ENCODE assay signal across 17 cellular contexts in the genomic region with DNA sequence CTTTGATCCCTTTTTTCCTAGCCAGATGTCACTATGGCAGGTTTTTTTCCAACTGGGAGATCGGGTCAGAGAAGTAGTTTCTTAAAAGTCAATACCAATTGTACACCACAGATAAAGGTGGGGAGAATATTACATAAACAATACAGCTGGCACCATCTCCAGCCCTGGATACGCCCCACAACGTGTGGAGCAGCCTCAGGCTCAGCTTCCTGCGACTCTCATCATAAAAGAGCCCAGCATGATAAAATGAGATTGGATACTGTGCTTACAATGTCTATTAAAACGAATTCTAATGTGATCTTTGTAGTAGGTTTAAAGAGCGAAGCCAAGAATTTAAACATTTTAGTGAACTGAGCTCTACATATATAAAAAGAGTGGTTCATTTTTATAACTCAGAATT.
"Had no signal": no experiment of that assay in that cellular context is flagged by ENCODE, and none has a peak within 500 bp of the region (broad histone marks: within the 10 kb centered on the region; RNA-seq: fewer than 3 reads in every experiment).

No MANE protein-coding gene starts in this region.

- H3K27ac ChIP-seq: colonic mucosa, esophagus muscularis mucosa, left ventricle myocardium inferior, stomach, thoracic aorta, upper lobe of right lung, WERI-Rb-1 had no signal

- H3K4me3 ChIP-seq: colonic mucosa, esophagus muscularis mucosa, left ventricle myocardium inferior, stomach, thoracic aorta, upper lobe of right lung had no signal

- H3K36me3 ChIP-seq: colonic mucosa, upper lobe of right lung, WERI-Rb-1 had no signal

- ATAC-seq: activated CD4-positive, alpha-beta T cell treated with anti-CD3 and anti-CD28 coated beads for 36 hours; activated CD8-positive, alpha-beta T cell treated with anti-CD3 and anti-CD28 coated beads, Interleukin-2, amount 10 ng/mL, durations not matched to agents 7 days and 5 days; activated naive CD4-positive, alpha-beta T cell treated with anti-CD3 and anti-CD28 coated beads, Interleukin-2, amount 50 U/mL, for 72 hours; activated T-cell treated with anti-CD3 and anti-CD28 coated beads, Interleukin-2, amount 50 U/mL, for 72 hours; natural killer cell; upper lobe of right lung had no signal

- DNase-seq: activated CD4-positive, alpha-beta T cell treated with anti-CD3 and anti-CD28 coated beads for 36 hours; activated CD8-positive, alpha-beta memory T cell treated with anti-CD3 and anti-CD28 coated beads, Interleukin-2, amount 50 U/mL, for 4 hours; activated CD8-positive, alpha-beta T cell treated with anti-CD3 and anti-CD28 coated beads, Interleukin-2, amount 10 ng/mL, durations not matched to agents 7 days and 5 days; activated gamma-delta T cell; activated T-cell treated with anti-CD3 and anti-CD28 coated beads, Interleukin-2, amount 50 U/mL, for 72 hours; colonic mucosa; hypothalamus; kidney; left ventricle myocardium inferior; natural killer cell; stimulated activated CD4-positive, alpha-beta T cell treated with anti-CD3 and anti-CD28 coated beads, Interleukin-1b, Interleukin-23, amount 100 ng/mL, for 48 hours; stomach; upper lobe of right lung; WERI-Rb-1 had no signal

- FAIRE-seq: kidney had no signal

- H3K27me3 ChIP-seq: colonic mucosa, esophagus muscularis mucosa, stomach, upper lobe of right lung had no signal
